Comparison of ENCODE assay signal across 1 cellular context in the genomic region with DNA sequence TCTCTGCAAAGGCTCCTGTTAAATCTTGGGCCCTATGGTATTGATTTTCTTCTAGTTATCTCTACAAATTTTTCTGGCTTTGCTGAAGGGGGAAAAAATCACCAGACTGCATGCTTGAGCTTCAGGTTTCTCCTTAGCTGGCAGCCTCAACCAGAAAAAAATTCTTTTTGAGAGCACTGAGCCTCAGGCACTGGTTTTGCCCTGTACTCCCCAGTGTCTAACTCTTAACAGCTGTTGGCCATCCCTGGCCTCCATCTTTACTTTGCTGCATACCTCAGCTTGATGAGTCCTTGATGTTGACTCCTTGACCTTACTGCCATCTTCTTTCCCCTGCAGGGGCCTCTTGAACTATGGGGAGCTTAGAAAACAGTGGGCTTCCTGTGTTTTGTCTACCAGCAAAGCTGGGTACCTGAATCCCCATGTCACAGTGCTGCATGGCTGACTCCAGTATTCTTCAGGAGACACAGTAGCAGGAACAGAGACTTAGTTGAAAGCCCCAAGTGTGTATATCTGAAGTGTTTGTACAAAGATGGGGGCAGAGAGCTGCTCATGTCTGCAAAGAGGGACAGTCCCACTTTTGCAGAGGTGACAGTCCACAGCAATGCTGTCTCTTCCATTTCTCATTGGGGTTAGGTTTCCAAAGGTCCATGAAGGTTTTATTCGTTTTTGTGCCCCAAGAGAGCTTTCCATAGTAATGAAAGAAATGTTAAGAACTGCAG. TPM values are rescaled to one million over a fixed set of nuclear protein-coding genes. Genes with fewer than 3 reads are reported as not detected.
"Had no signal": no experiment of that assay in that cellular context is flagged by ENCODE, and none has a peak within 500 bp of the region (broad histone marks: within the 10 kb centered on the region; RNA-seq: fewer than 3 reads in every experiment).

No MANE protein-coding gene starts in this region.

RNA-seq across cellular contexts. Expression of a gene that starts 31.7 kb away (rescaled TPM):
- total RNA-seq: naive thymus-derived CD8-positive, alpha-beta T cell had no signal
- polyA plus RNA-seq: naive thymus-derived CD8-positive, alpha-beta T cell had no signal
